In genomic region chr19:44741258-44741731, GRCh38 we compare ENCODE assay signal across 9 cellular contexts. TPM values are rescaled to one million over a fixed set of nuclear protein-coding genes. Genes with fewer than 3 reads are reported as not detected.
DNase-seq lines count a peak whose midpoint lies in the region; ATAC-seq and TF ChIP-seq lines count a peak whose summit lies in the region.
"Had no signal": no experiment of that assay in that cellular context is flagged by ENCODE, and none has a peak within 500 bp of the region (broad histone marks: within the 10 kb centered on the region; RNA-seq: fewer than 3 reads in every experiment).

No MANE protein-coding gene starts in this region.

- no peaks in the 10 kb centered on the region for H3K9me3 Mint-ChIP-seq in dendritic cell treated with granulocyte-macrophage colony-stimulating factor and Interleukin-4, amounts not matched to agents 40 ng/mL and 50 ng/mL, for 4 days
- no peaks in the 10 kb centered on the region for H3K9me3 Mint-ChIP-seq in naive thymus-derived CD4-positive, alpha-beta T cell

- H3K79me2 ChIP-seq in KMS-11 (ENCODE audit: insufficient read depth, low read depth) = no peaks in the 10 kb centered on the region

- no peaks in the 10 kb centered on the region for H3K9me3 ChIP-seq in A673 (ENCODE audit: low read depth, low read length, poor library complexity, severe bottlenecking)
- H3K9me3 ChIP-seq in naive thymus-derived CD4-positive, alpha-beta T cell (ENCODE audit: control insufficient read depth in 2 of 3, low read length in 3 of 3) = no peaks in the 10 kb centered on the region

- H3K27ac ChIP-seq in A673 (ENCODE audit: low read depth, low read length, poor library complexity, severe bottlenecking) (peak overlapping the region; percentile 57), KMS-11 (no peak overlapping the region)
- H3K27ac ChIP-seq in naive thymus-derived CD4-positive, alpha-beta T cell (ENCODE audit: low read depth, low read length) = no peak overlapping the region

- H3K4me3 ChIP-seq in A673 (ENCODE audit: low read depth, low read length, poor library complexity, severe bottlenecking) (no peak overlapping the region), KMS-11 (IDR thresholded peaks at IDR 0.05; ENCODE audit: insufficient read depth, low read depth, low read length) (no peak overlapping the region)
- H3K4me3 ChIP-seq in naive thymus-derived CD4-positive, alpha-beta T cell (ENCODE audit: low read length) = no peak overlapping the region

- no TSS peak for BruUV-seq in A673 (replicated peaks; lab: Mats Ljungman, UMichigan)

- H3K27me3 ChIP-seq in A673 (replicated peaks; ENCODE audit: insufficient read depth, low read depth, low read length, poor library complexity) (no peaks in the 10 kb centered on the region), KMS-11 (ENCODE audit: insufficient read depth, low read depth) (no peaks in the 10 kb centered on the region)
- H3K27me3 ChIP-seq in naive thymus-derived CD4-positive, alpha-beta T cell (ENCODE audit: control insufficient read depth in 2 of 2, insufficient read depth in 2 of 2, low read length in 2 of 2) = no peaks in the 10 kb centered on the region

- DNase-seq in A673 (ENCODE audit: low spot score) = no peak
- DNase-seq in naive thymus-derived CD4-positive, alpha-beta T cell = no peak
- no peak for DNase-seq in NCI-H524 treated with DMSO at 0.1 percent for 48 hours (lab: John Stamatoyannopoulos, UW)
- no peak for DNase-seq in pons (ENCODE audit: low spot score)
- DNase-seq: cerebellar nuclear complex had no signal

- intact Hi-C loops in A673 (cut with micrococcal nuclease; ENCODE audit: unreplicated experiment) = no loop called here
- intact Hi-C loops in dendritic cell treated with granulocyte-macrophage colony-stimulating factor and Interleukin-4, amounts not matched to agents 40 ng/mL and 50 ng/mL, for 4 days (cut with micrococcal nuclease) = no loop called here
- intact Hi-C loops in naive thymus-derived CD4-positive, alpha-beta T cell (cut with micrococcal nuclease) = no loop called here

- H3K9ac ChIP-seq in KMS-11 = no peak overlapping the region

- H3K36me3 ChIP-seq in A673 (ENCODE audit: insufficient read depth, low read length, poor library complexity, severe bottlenecking) (no peaks in the 10 kb centered on the region), KMS-11 (ENCODE audit: insufficient read depth) (no peaks in the 10 kb centered on the region)
- H3K36me3 ChIP-seq in naive thymus-derived CD4-positive, alpha-beta T cell (ENCODE audit: control insufficient read depth in 2 of 3, insufficient read depth in 3 of 3, low read length in 3 of 3) = no peaks in the 10 kb centered on the region

- no peaks in the 10 kb centered on the region for H3K27me3 Mint-ChIP-seq in dendritic cell treated with granulocyte-macrophage colony-stimulating factor and Interleukin-4, amounts not matched to agents 40 ng/mL and 50 ng/mL, for 4 days
- H3K27me3 Mint-ChIP-seq in naive thymus-derived CD4-positive, alpha-beta T cell = peaks cover 0 to 5% (median 0%) of the 10 kb centered on the region in 5 donors

- TF ChIP-seq CTCF in A673 (conservative IDR thresholded peaks at IDR 0.05; ENCODE audit: low read depth, low read length) (no peak), KMS-11 (conservative IDR thresholded peaks at IDR 0.05; ENCODE audit: low read depth, low read length) (no peak)

- no peaks in the 10 kb centered on the region for H3K36me3 Mint-ChIP-seq in dendritic cell treated with granulocyte-macrophage colony-stimulating factor and Interleukin-4, amounts not matched to agents 40 ng/mL and 50 ng/mL, for 4 days (ENCODE audit: low read depth)
- no peaks in the 10 kb centered on the region for H3K36me3 Mint-ChIP-seq in naive thymus-derived CD4-positive, alpha-beta T cell

- no peak overlapping the region for H3K4me2 ChIP-seq in KMS-11

- POLR2A ChIA-PET in A673 (lab: Charles Lee; ENCODE audit: low non-redundant PET) = no interaction called here
- POLR2A ChIA-PET in naive thymus-derived CD4-positive, alpha-beta T cell (lab: Charles Lee) = no interaction called here

- CTCF ChIA-PET in A673 (lab: Charles Lee) = no interaction called here
- CTCF ChIA-PET in naive thymus-derived CD4-positive, alpha-beta T cell (lab: Charles Lee) = no interaction called here

- peak overlapping the region; percentile 18; the same call in 1 of the 2 replicates for H2AFZ ChIP-seq in KMS-11 (ENCODE audit: low read depth)

- H3K4me1 Mint-ChIP-seq in dendritic cell treated with granulocyte-macrophage colony-stimulating factor and Interleukin-4, amounts not matched to agents 40 ng/mL and 50 ng/mL, for 4 days (ENCODE audit: low read depth) = peaks cover 90% of the 10 kb centered on the region
- peaks cover 7 to 34% (median 14%) of the 10 kb centered on the region in 7 donors for H3K4me1 Mint-ChIP-seq in naive thymus-derived CD4-positive, alpha-beta T cell

- H3K4me1 ChIP-seq in A673 (ENCODE audit: insufficient read depth, low read length, poor library complexity, severe bottlenecking) (peaks cover 29% of the 10 kb centered on the region), KMS-11 (ENCODE audit: low read depth, poor library complexity, severe bottlenecking) (peaks cover 42% of the 10 kb centered on the region)
- no peaks in the 10 kb centered on the region for H3K4me1 ChIP-seq in naive thymus-derived CD4-positive, alpha-beta T cell (ENCODE audit: control insufficient read depth in 2 of 2, insufficient read depth in 2 of 2, low read length in 2 of 2)

- no peaks in the 10 kb centered on the region for H4K20me1 ChIP-seq in KMS-11 (ENCODE audit: insufficient read depth)

- H3K27ac Mint-ChIP-seq in dendritic cell treated with granulocyte-macrophage colony-stimulating factor and Interleukin-4, amounts not matched to agents 40 ng/mL and 50 ng/mL, for 4 days = peak overlapping the region; percentile 92
- H3K27ac Mint-ChIP-seq in naive thymus-derived CD4-positive, alpha-beta T cell = peak overlapping the region in 7 of 9 donors; percentile 11 to 76 (median 48)

- ATAC-seq in naive thymus-derived CD4-positive, alpha-beta T cell = no peak
- ATAC-seq in HG02885 (IDR thresholded peaks at IDR 0.05; ENCODE audit: poor library complexity, unreplicated experiment) (no peak), GM21723 (IDR thresholded peaks at IDR 0.05; ENCODE audit: unreplicated experiment) (no peak)

- no peak overlapping the region for H3K4me3 Mint-ChIP-seq in dendritic cell treated with granulocyte-macrophage colony-stimulating factor and Interleukin-4, amounts not matched to agents 40 ng/mL and 50 ng/mL, for 4 days
- H3K4me3 Mint-ChIP-seq in naive thymus-derived CD4-positive, alpha-beta T cell = no peak overlapping the region

RNA-seq across cellular contexts. Expression of gene BCL3, which starts 7.2 kb away (rescaled TPM):
- total RNA-seq in A673 (2021) = 6.6 and 9.9 TPM in 2 replicates
- 100 to 1,000 TPM in 1 of 5 experiments, 10 to 100 TPM in 4; 10.2 to 107 (median 94.2) TPM for total RNA-seq in naive thymus-derived CD4-positive, alpha-beta T cell
- 1 to 10 TPM; 3.3 to 8.9 TPM for polyA plus RNA-seq in naive thymus-derived CD4-positive, alpha-beta T cell

RNA-seq across cellular contexts. Expression of gene CBLC, which starts 36.4 kb away (rescaled TPM):
- total RNA-seq in A673 (2021) = not detected in 2 replicates
- total RNA-seq in naive thymus-derived CD4-positive, alpha-beta T cell = not detected
- polyA plus RNA-seq in naive thymus-derived CD4-positive, alpha-beta T cell = not detected

RNA-seq across cellular contexts. Expression of gene CEACAM16, which starts 42.3 kb away (rescaled TPM):
- total RNA-seq in A673 (2021) = not detected in 2 replicates
- not detected for total RNA-seq in naive thymus-derived CD4-positive, alpha-beta T cell
- polyA plus RNA-seq in naive thymus-derived CD4-positive, alpha-beta T cell = not detected
